In the genomic region with DNA sequence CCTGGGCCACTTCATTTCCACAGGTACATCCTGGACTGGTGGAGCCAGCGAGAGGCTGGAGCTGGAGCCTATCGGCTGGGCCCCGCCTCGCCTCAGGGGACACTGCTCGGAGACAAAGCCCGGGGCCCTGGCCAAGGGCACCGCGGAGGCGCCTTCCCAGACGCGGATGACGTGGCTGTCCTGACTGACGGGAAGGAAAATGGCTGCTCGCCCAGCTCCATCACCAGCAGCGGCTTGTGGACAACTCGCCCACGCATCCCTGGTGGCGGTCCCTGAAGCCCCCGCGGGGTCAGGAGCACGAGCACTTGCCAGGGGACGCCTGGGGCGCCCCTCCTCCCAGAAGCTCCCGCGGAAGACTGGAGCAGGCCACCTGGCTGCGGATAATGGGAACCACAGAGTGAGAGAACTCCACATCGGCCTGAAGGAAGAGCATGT, we compare ENCODE assay signal across 21 cellular contexts. TPM values are rescaled to one million over a fixed set of nuclear protein-coding genes. Genes with fewer than 3 reads are reported as not detected.
DNase-seq lines count a peak whose midpoint lies in the region; ATAC-seq lines count a peak whose summit lies in the region.
"Had no signal": no experiment of that assay in that cellular context is flagged by ENCODE, and none has a peak within 500 bp of the region (broad histone marks: within the 10 kb centered on the region; RNA-seq: fewer than 3 reads in every experiment).

No MANE protein-coding gene starts in this region.

- H3K9ac ChIP-seq in trophoblast cell (ENCODE audit: low read length): no peak overlapping the region

- H3K4me1 ChIP-seq in right cardiac atrium (ENCODE audit: control insufficient read depth, insufficient read depth, low read length): no peaks in the 10 kb centered on the region
- peaks cover 4 to 10% of the 10 kb centered on the region in 2 experiments for H3K4me1 ChIP-seq in trophoblast cell (ENCODE audit: control insufficient read depth in 1 of 2, insufficient read depth in 2 of 2, low read length in 2 of 2)

- intact Hi-C loops in right cardiac atrium (cut with DNase I): no loop called here

- no peak overlapping the region for H3K4ac ChIP-seq in trophoblast cell (ENCODE audit: low read depth, low read length)

- no peak overlapping the region for H3K18ac ChIP-seq in trophoblast cell (ENCODE audit: low read length)

- WGBS in right cardiac atrium: 86% methylated on average over 27 of the region's 27 CpGs
- no CpG with 5 or more reads among the region's 27 CpGs for whole genome bisulfite sequencing in trophoblast cell (ENCODE audit: extremely low coverage, insufficient coverage, insufficient read length)

- no peak overlapping the region for H4K91ac ChIP-seq in trophoblast cell (ENCODE audit: low read depth, low read length)

- H3K4me2 ChIP-seq in trophoblast cell (ENCODE audit: low read length): no peak overlapping the region

- no peaks in the 10 kb centered on the region for H3K27me3 ChIP-seq in H7 (ENCODE audit: control insufficient read depth, insufficient read depth, low read length)
- H3K27me3 ChIP-seq in right cardiac atrium (ENCODE audit: control insufficient read depth, insufficient read depth): no peaks in the 10 kb centered on the region
- H3K27me3 ChIP-seq in trophoblast cell (ENCODE audit: insufficient read depth, low read length): no peaks in the 10 kb centered on the region
- H3K27me3 ChIP-seq: SJCRH30 had no signal

- H3K4me3 ChIP-seq in H7 (ENCODE audit: insufficient read depth, low read depth, low read length) (no peak overlapping the region), right cardiac atrium (ENCODE audit: low read length) (no peak overlapping the region), trophoblast cell (ENCODE audit: low read depth, low read length) (no peak overlapping the region)
- H3K4me3 ChIP-seq: SJCRH30 had no signal

- in situ Hi-C loops in G401 (cut with HindIII; ENCODE audit: low sequenced_read_pairs): no loop called here

- peak; percentile 81 for DNase-seq in H7
- DNase-seq in ecto neural progenitor cell (ENCODE audit: low spot score): peak; percentile 51
- peak; percentile 66 to 86 (median 80) for DNase-seq in right cardiac atrium
- DNase-seq in trophoblast cell: peak; percentile 79 to 92
- DNase-seq in G401 (ENCODE audit: low spot score): no peak
- no peak for DNase-seq in activated CD4-positive, CD25-positive, alpha-beta regulatory T cell (lab: John Stamatoyannopoulos, UW)
- DNase-seq: DMS 273 treated with DMSO at 0.1 percent for 48 hours, EL, HCEC 1CT, KBM-7, MV-4-11, NCI-H1417, NCI-H2029, NCI-H2171, NCI-H446 treated with DMSO at 0.1 percent for 48 hours, OCI-M1, RPMI8226, SJCRH30 had no signal

- no peak overlapping the region for H3K23ac ChIP-seq in trophoblast cell (ENCODE audit: low read length)

- H3K36me3 ChIP-seq in H7 (replicated peaks; ENCODE audit: control insufficient read depth, insufficient read depth, low read length) (no peaks in the 10 kb centered on the region), trophoblast cell (ENCODE audit: control insufficient read depth in 1 of 2, insufficient read depth in 2 of 2, low read length in 2 of 2) (no peaks in the 10 kb centered on the region)
- H3K36me3 ChIP-seq: SJCRH30 had no signal

- no peak overlapping the region for H4K12ac ChIP-seq in trophoblast cell (ENCODE audit: low read depth, low read length)

- peak; percentile 74 to 84 for ATAC-seq in right cardiac atrium
- no peak for ATAC-seq in HG03469 (IDR thresholded peaks at IDR 0.05; ENCODE audit: unreplicated experiment)
- no peak for ATAC-seq in GM18873 (IDR thresholded peaks at IDR 0.05; ENCODE audit: low FRiP score, unreplicated experiment)

- H2BK120ac ChIP-seq in trophoblast cell (ENCODE audit: insufficient read depth, low read length, poor library complexity): no peak overlapping the region

- no peaks in the 10 kb centered on the region for H3K79me1 ChIP-seq in trophoblast cell (ENCODE audit: low read length)

- no peak overlapping the region for H2BK12ac ChIP-seq in trophoblast cell (ENCODE audit: low read length)

- H2AFZ ChIP-seq in trophoblast cell (ENCODE audit: insufficient read depth, low read length, poor library complexity): no peak overlapping the region

- H3K79me2 ChIP-seq in trophoblast cell (ENCODE audit: control insufficient read depth, insufficient read depth, low read length, poor library complexity): no peaks in the 10 kb centered on the region

- no peak overlapping the region for H4K8ac ChIP-seq in trophoblast cell (ENCODE audit: low read depth, low read length)

- H3K27ac ChIP-seq in right cardiac atrium (ENCODE audit: low read length): no peak overlapping the region
- no peak overlapping the region for H3K27ac ChIP-seq in trophoblast cell (ENCODE audit: low read depth, low read length)
- H3K27ac ChIP-seq: C4-2B, SJCRH30 had no signal

- H2BK5ac ChIP-seq in trophoblast cell (ENCODE audit: low read depth, low read length, poor library complexity): no peak overlapping the region

- no peak overlapping the region for H2AK5ac ChIP-seq in trophoblast cell (ENCODE audit: low read length)

- H3K9me3 ChIP-seq in right cardiac atrium (ENCODE audit: control insufficient read depth, low read length) (no peaks in the 10 kb centered on the region), trophoblast cell (ENCODE audit: insufficient read depth, low read depth, low read length) (no peaks in the 10 kb centered on the region)
- H3K9me3 ChIP-seq: SJCRH30 had no signal

- H3K14ac ChIP-seq in trophoblast cell (ENCODE audit: low read length): no peak overlapping the region

RNA-seq across cellular contexts. Expression of a gene that starts 49.6 kb away (rescaled TPM):
- total RNA-seq in H7 (2014; rRNA removed; shearing (Covaris generic)): 50.0 and 66.3 TPM in 2 replicates
- total RNA-seq in right cardiac atrium: 1 to 10 TPM; 4.1 to 8.3 (median 4.7) TPM
- polyA plus RNA-seq in right cardiac atrium: 3.4 TPM
- polyA plus RNA-seq in trophoblast cell (2013): 4.2 and 4.4 TPM in 2 replicates
- total RNA-seq in G401 (2014; rRNA removed; shearing (Covaris generic)): 2.0 and 2.1 TPM in 2 replicates

Comparison
In these comparisons a context has a peak if more than half of its experiments do, and no peak if none do; other contexts are left out.
1. DNase-seq: peak in H7 (single experiment), ecto neural progenitor cell (single experiment), right cardiac atrium (3 of 3) and trophoblast cell (2 of 2); none in G401 (single experiment) and activated CD4-positive, CD25-positive, alpha-beta regulatory T cell (0 of 4).
2. ATAC-seq: peak in right cardiac atrium (2 of 2); none in HG03469 (single experiment) and GM18873 (single experiment).